In the genomic region with DNA sequence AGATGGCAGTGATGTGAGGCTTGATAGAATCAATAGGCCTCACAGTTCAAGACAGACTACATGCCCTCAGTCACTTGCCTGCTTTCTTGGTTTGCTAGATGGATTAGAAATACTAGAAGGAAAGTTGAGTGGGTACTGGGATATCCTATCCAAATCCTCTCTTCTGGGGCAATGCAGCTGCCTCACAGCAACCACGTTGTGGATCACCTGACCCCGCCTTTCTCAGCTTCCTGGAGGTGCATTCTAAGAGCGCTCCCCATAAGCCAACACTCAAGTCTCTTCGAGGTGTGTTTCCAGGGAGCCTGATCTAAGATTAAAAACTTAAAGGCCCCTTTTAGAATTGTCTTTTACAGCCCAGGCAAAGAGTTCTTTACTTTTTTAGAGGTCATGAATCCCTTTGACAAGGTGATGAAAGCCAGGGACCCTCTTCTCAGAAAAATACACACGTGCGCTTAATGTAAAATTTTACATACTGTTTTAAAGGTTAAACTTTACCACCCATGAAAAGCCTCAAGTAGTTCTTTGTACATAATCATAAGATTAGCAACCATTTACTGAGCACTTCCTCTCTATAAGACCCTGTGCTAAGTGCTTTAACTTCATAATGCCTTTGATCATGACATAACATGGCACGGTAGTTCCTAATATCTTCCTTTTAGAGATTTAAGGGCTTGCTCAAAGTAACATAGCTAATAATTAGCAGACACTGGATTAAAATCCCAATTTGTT, we compare ENCODE assay signal across 8 cellular contexts. TPM values are rescaled to one million over a fixed set of nuclear protein-coding genes. Genes with fewer than 3 reads are reported as not detected.
DNase-seq lines count a peak whose midpoint lies in the region; ATAC-seq, FAIRE-seq and TF ChIP-seq lines count a peak whose summit lies in the region.

No MANE protein-coding gene starts in this region.

- no peak for FAIRE-seq in HTR-8/SVneo (lab: Jason Lieb, UNC)

- peaks cover 39% of the 10 kb centered on the region for H4K20me1 ChIP-seq in smooth muscle cell (ENCODE audit: low read depth)

- ATAC-seq in GM19395 (IDR thresholded peaks at IDR 0.05; ENCODE audit: unreplicated experiment) (peak; percentile 11), HG03442 (IDR thresholded peaks at IDR 0.05; ENCODE audit: unreplicated experiment) (peak; percentile 4), GM18858 (IDR thresholded peaks at IDR 0.05; ENCODE audit: unreplicated experiment) (no peak)

- H3K9ac ChIP-seq in smooth muscle cell (ENCODE audit: low read depth), result peak overlapping the region; percentile 47

- peak overlapping the region; percentile 59 for H3K27ac ChIP-seq in smooth muscle cell (ENCODE audit: low read depth)

- H3F3A ChIP-seq in smooth muscle cell (ENCODE audit: low read depth), result peaks cover 7% of the 10 kb centered on the region

- DNase-seq in activated T-cell treated with anti-CD3 and anti-CD28 coated beads, Interleukin-2, amount 50 U/mL, for 48 hours, result peak; percentile 41 to 56
- peak; percentile 5 for DNase-seq in globus pallidus (ENCODE audit: low spot score)
- DNase-seq in smooth muscle cell (lab: John Stamatoyannopoulos, UW; ENCODE audit: unreplicated experiment), result no peak
- DNase-seq in HTR-8/SVneo (ENCODE audit: insufficient read length, low spot score), result no peak
- no peak for DNase-seq in NOMO-1 treated with dmso at 0.1 percent for 144 hours (lab: John Stamatoyannopoulos, UW; ENCODE audit: unreplicated experiment)

- peaks cover 7% of the 10 kb centered on the region for H3K9me3 ChIP-seq in smooth muscle cell (replicated peaks; ENCODE audit: low read depth)

- peak overlapping the region; percentile 98 for H2AFZ ChIP-seq in smooth muscle cell (ENCODE audit: low read depth)

- no peaks in the 10 kb centered on the region for H3K27me3 ChIP-seq in smooth muscle cell (ENCODE audit: low read depth)

- H3K79me2 ChIP-seq in smooth muscle cell (ENCODE audit: low read depth), result peaks cover 41% of the 10 kb centered on the region

- H3K36me3 ChIP-seq in smooth muscle cell (ENCODE audit: low read depth), result peaks cover 15% of the 10 kb centered on the region

- WGBS in smooth muscle cell (ENCODE audit: low lambda C conversion rate), result 73% methylated on average over 7 of the region's 7 CpGs

- peak overlapping the region; percentile 84 for H3K4me3 ChIP-seq in smooth muscle cell

- peaks cover 22% of the 10 kb centered on the region for H3K4me1 ChIP-seq in smooth muscle cell (ENCODE audit: low read depth)

- peak overlapping the region; percentile 92 for H3K4me2 ChIP-seq in smooth muscle cell

- no peak for TF ChIP-seq CTCF in smooth muscle cell (IDR thresholded peaks at IDR 0.05; ENCODE audit: borderline replicate concordance, insufficient read depth, poor library complexity, severe bottlenecking)

RNA-seq across cellular contexts. Expression of gene RPL34, which starts 0.8 kb away (rescaled TPM):
- total RNA-seq in smooth muscle cell, result 1,242 and 1,362 TPM in 2 replicates
- 695 and 819 TPM in 2 replicates for polyA plus RNA-seq in smooth muscle cell

RNA-seq across cellular contexts. Expression of gene OSTC, which starts 30.9 kb away (rescaled TPM):
- total RNA-seq in smooth muscle cell, result 765 and 825 TPM in 2 replicates
- 607 and 754 TPM in 2 replicates for polyA plus RNA-seq in smooth muscle cell

Comparison
In these comparisons a context has a peak if more than half of its experiments do, and no peak if none do; other contexts are left out.
1. DNase-seq: peak in activated T-cell treated with anti-CD3 and anti-CD28 coated beads, Interleukin-2, amount 50 U/mL, for 48 hours (2 of 2) and globus pallidus (single experiment); none in smooth muscle cell (single experiment), HTR-8/SVneo (single experiment) and NOMO-1 treated with dmso at 0.1 percent for 144 hours (single experiment).